8 cellular contexts compared by ENCODE assay signal in the genomic region with DNA sequence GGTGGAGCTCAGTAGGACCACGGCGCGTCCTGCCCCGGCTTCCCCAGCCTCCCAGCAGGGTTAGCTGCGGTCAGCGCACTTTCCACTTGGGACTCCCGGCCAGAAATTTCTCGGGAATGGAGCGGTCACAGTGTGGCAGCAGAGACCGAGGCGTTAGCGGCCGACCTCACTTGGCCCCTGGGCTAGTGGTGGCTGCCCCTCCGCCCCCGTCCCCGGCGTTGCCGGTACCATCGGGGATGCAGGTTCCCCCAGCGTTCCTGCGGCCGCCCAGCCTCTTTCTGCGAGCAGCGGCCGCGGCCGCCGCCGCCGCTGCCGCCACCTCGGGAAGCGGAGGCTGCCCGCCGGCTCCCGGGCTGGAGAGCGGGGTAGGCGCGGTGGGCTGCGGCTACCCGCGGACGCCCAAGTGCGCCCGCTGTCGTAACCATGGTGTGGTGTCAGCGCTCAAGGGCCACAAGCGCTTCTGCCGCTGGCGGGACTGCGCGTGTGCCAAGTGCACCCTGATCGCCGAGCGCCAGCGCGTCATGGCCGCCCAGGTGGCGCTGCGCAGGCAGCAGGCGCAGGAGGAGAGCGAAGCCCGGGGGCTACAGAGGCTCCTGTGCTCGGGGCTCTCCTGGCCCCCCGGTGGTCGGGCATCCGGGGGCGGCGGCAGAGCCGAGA. TPM values are rescaled to one million over a fixed set of nuclear protein-coding genes. Genes with fewer than 3 reads are reported as not detected.
DNase-seq lines count a peak whose midpoint lies in the region; ATAC-seq and TF ChIP-seq lines count a peak whose summit lies in the region.

No MANE protein-coding gene starts in this region.

- peaks cover 26% of the 10 kb centered on the region for H3K27me3 Mint-ChIP-seq in mesothelial cell of epicardium (ENCODE audit: low read depth)

- no peaks in the 10 kb centered on the region for H3K36me3 Mint-ChIP-seq in mesothelial cell of epicardium

- peaks cover 13% of the 10 kb centered on the region for H3K4me1 Mint-ChIP-seq in mesothelial cell of epicardium

- TF ChIP-seq CTCF in epithelial cell of esophagus (IDR thresholded peaks at IDR 0.05; ENCODE audit: insufficient read depth, low read depth, low read length, missing control alignments) (peak; percentile 16), mesothelial cell of epicardium (IDR thresholded peaks at IDR 0.05; ENCODE audit: unreplicated experiment) (no peak)

- ATAC-seq in stimulated activated naive CD8-positive, alpha-beta T cell treated with anti-CD3 and anti-CD28 coated beads, Interleukin-15, Interleukin-2, amounts not matched to agents 100 U/mL and 50 U/mL, for 24 hours, result peak; percentile 87

- H3K27ac Mint-ChIP-seq in mesothelial cell of epicardium, result peak overlapping the region; percentile 71

- no peaks in the 10 kb centered on the region for H3K9me3 Mint-ChIP-seq in mesothelial cell of epicardium

- H3K4me3 Mint-ChIP-seq in mesothelial cell of epicardium, result peak overlapping the region; percentile 81

- DNase-seq in DMS153 (lab: John Stamatoyannopoulos, UW) (peak; percentile 69), H4 (ENCODE audit: low spot score) (peak; percentile 45), NCI-H1105 treated with DMSO at 0.1 percent for 48 hours (lab: John Stamatoyannopoulos, UW) (peak; percentile 59), epithelial cell of esophagus (ENCODE audit: low read depth) (peak; percentile 85), mesothelial cell of epicardium (ENCODE audit: low spot score in 2 of 2, unreplicated experiment in 2 of 2) (peak; percentile 58 to 81), COLO829 (ENCODE audit: low spot score) (no peak)
- peak; percentile 2 to 15 for DNase-seq in activated CD4-positive, alpha-beta T cell treated with anti-CD3 and anti-CD28 coated beads for 4 hours
- DNase-seq in stimulated activated naive CD8-positive, alpha-beta T cell treated with anti-CD3 and anti-CD28 coated beads, Interleukin-15, Interleukin-2, amounts not matched to agents 100 U/mL and 50 U/mL, for 24 hours, result peak; percentile 41

- peak overlapping the region; percentile 73 for H3K4me3 ChIP-seq in epithelial cell of esophagus (ENCODE audit: low read length)

RNA-seq across cellular contexts. Expression of gene DMRTA1, which starts 0.5 kb away (rescaled TPM):
- 0.54 and 1.4 TPM in 2 replicates for total RNA-seq in H4 (2014; rRNA removed; shearing (Covaris generic))
- 1.5 to 1.6 TPM (median 1.6 TPM) in 3 replicates for total RNA-seq in mesothelial cell of epicardium
